Comparison of ENCODE assay signal across 1 cellular context in genomic region chr5:127308325-127308724, GRCh38.
TF ChIP-seq lines count a peak whose summit lies in the region.

No MANE protein-coding gene starts in this region.

TF ChIP-seq in WTC11, 78 proteins besides CTCF, POLR2A, EP300 and RAD21:
- peak; percentile 85 for TF ChIP-seq GTF2I (CRISPR knock-in tag; conservative IDR thresholded peaks at IDR 0.05)
